11 cellular contexts compared by ENCODE assay signal in the genomic region with DNA sequence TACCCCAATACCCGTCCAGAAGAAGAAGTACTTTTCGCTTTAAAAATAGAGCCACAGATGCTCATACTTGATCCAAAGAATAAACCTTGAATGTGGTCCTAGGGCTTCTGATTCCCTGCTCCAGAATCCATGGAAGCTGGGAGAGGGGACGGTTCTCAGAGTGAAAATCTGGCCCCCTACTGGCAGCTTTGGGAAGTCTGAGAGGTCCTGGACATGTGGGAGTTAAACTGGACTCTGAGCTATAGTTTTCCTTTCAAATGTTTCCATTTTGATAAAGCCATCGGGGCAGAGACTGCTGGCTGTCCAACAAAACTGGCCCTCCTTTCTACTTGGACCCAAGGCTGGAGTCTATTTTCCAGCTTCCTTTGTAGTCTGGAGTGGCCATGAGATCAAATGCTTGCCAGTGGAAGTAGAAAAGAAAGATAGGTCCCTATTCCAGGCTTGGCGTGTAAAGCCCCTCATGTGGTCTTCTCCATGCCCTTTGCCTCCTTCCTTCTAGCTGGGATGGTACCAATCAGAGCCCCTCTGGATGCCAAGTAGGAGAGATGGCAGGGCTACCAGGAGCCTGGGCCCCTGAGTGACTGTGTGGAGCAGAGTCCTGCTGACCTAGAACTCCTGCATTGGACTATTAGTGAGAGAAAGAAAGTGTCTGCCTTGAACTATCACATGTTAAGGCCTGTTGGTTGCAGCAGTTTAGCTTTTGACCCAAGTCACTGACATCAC. TPM values are rescaled to one million over a fixed set of nuclear protein-coding genes. Genes with fewer than 3 reads are reported as not detected.
DNase-seq lines count a peak whose midpoint lies in the region; ATAC-seq and TF ChIP-seq lines count a peak whose summit lies in the region.
"Had no signal": no experiment of that assay in that cellular context is flagged by ENCODE, and none has a peak within 500 bp of the region (broad histone marks: within the 10 kb centered on the region; RNA-seq: fewer than 3 reads in every experiment).

No MANE protein-coding gene starts in this region.

- H3K27ac Mint-ChIP-seq in immature natural killer cell = no peak overlapping the region
- H3K27ac Mint-ChIP-seq: activated naive CD8-positive, alpha-beta T cell treated with anti-CD3 and anti-CD28 coated beads for 36 hours had no signal

- no peak for TF ChIP-seq POLR2A in erythroblast (IDR thresholded peaks at IDR 0.05; ENCODE audit: low read length)

- H3K36me3 Mint-ChIP-seq in immature natural killer cell = peaks cover 0 to 3% (median 0%) of the 10 kb centered on the region in 3 donors
- H3K36me3 Mint-ChIP-seq: activated naive CD8-positive, alpha-beta T cell treated with anti-CD3 and anti-CD28 coated beads for 36 hours had no signal

- H3K9me3 ChIP-seq in colonic mucosa (no peaks in the 10 kb centered on the region), mucosa of descending colon (no peaks in the 10 kb centered on the region)
- H3K9me3 ChIP-seq: vagina had no signal

- H3K36me3 ChIP-seq in colonic mucosa (no peaks in the 10 kb centered on the region), mucosa of descending colon (ENCODE audit: low read depth) (no peaks in the 10 kb centered on the region)
- H3K36me3 ChIP-seq: vagina had no signal

- peaks cover 0 to 2% (median 0%) of the 10 kb centered on the region in 6 donors for H3K9me3 Mint-ChIP-seq in immature natural killer cell

- TF ChIP-seq CTCF in LNCAP (IDR thresholded peaks at IDR 0.05) (peak; percentile 57), colonic mucosa (IDR thresholded peaks at IDR 0.05) (peak; percentile 40), mucosa of descending colon (IDR thresholded peaks at IDR 0.05) (peak; percentile 13)

- no peaks in the 10 kb centered on the region for H3K4me1 ChIP-seq in colonic mucosa
- no peaks in the 10 kb centered on the region for H3K4me1 ChIP-seq in mucosa of descending colon (ENCODE audit: low read depth)

- H3K4me3 Mint-ChIP-seq in immature natural killer cell = no peak overlapping the region
- H3K4me3 Mint-ChIP-seq: activated naive CD8-positive, alpha-beta T cell treated with anti-CD3 and anti-CD28 coated beads for 36 hours had no signal

- no peak overlapping the region for H3K9ac ChIP-seq in colonic mucosa (ENCODE audit: low read depth in 2 of 2, low read length in 2 of 2)

- peaks cover 2 to 4% (median 3%) of the 10 kb centered on the region in 3 donors for H3K27me3 Mint-ChIP-seq in immature natural killer cell (ENCODE audit: low read depth in 3 of 3)
- H3K27me3 Mint-ChIP-seq: activated naive CD8-positive, alpha-beta T cell treated with anti-CD3 and anti-CD28 coated beads for 36 hours had no signal

- H3K27me3 ChIP-seq in colonic mucosa = no peaks in the 10 kb centered on the region
- H3K27me3 ChIP-seq: vagina had no signal

- H3K4me1 Mint-ChIP-seq in immature natural killer cell = no peaks in the 10 kb centered on the region
- H3K4me1 Mint-ChIP-seq: activated naive CD8-positive, alpha-beta T cell treated with anti-CD3 and anti-CD28 coated beads for 36 hours had no signal

- H3K4me3 ChIP-seq in colonic mucosa (no peak overlapping the region), mucosa of descending colon (no peak overlapping the region)
- H3K4me3 ChIP-seq: vagina had no signal

- DNase-seq in ELF-1 (ENCODE audit: low read depth, low spot score) = peak; percentile 52
- DNase-seq in colonic mucosa = peak; percentile 68
- DNase-seq in mucosa of descending colon = peak in 2 of 3 donors; percentile 54 to 70
- DNase-seq in erythroblast (lab: John Stamatoyannopoulos, UW) = no peak
- DNase-seq in immature natural killer cell = no peak
- DNase-seq: activated naive CD8-positive, alpha-beta T cell treated with anti-CD3 and anti-CD28 coated beads for 36 hours; right cardiac atrium had no signal

- peak; percentile 77 for ATAC-seq in mucosa of descending colon
- no peak for ATAC-seq in GM21737 (IDR thresholded peaks at IDR 0.05; ENCODE audit: unreplicated experiment)
- ATAC-seq in HG03108 (IDR thresholded peaks at IDR 0.05; ENCODE audit: unreplicated experiment) = no peak

- H3K27ac ChIP-seq in colonic mucosa = no peak overlapping the region
- H3K27ac ChIP-seq: vagina had no signal

- intact Hi-C loops in colonic mucosa (cut with DNase I) = no loop called here
- intact Hi-C loops in mucosa of descending colon (cut with DNase I, micrococcal nuclease) = no loop called here

RNA-seq across cellular contexts. Expression of gene TBC1D8, which starts 37.7 kb away (rescaled TPM):
- total RNA-seq in colonic mucosa (10 to 100 TPM; 10.3 to 11.8 TPM), mucosa of descending colon (10 to 100 TPM; 14.4 to 28.8 (median 17.7) TPM)
- under 1 TPM in 2 of 3 donors, not detected in 1; 0.17 to 0.64 TPM for polyA plus RNA-seq in immature natural killer cell

Comparison
In these comparisons a context has a peak if more than half of its experiments do, and no peak if none do; other contexts are left out.
1. DNase-seq: peak in ELF-1 (single experiment), colonic mucosa (single experiment) and mucosa of descending colon (2 of 3); none in erythroblast (0 of 2) and immature natural killer cell (0 of 3).
2. Peak in every context shown above with its lines, with median percentiles within 50 percentile points of each other: CTCF ChIP-seq.